ENCODE assay signal across 8 cellular contexts in the genomic region with DNA sequence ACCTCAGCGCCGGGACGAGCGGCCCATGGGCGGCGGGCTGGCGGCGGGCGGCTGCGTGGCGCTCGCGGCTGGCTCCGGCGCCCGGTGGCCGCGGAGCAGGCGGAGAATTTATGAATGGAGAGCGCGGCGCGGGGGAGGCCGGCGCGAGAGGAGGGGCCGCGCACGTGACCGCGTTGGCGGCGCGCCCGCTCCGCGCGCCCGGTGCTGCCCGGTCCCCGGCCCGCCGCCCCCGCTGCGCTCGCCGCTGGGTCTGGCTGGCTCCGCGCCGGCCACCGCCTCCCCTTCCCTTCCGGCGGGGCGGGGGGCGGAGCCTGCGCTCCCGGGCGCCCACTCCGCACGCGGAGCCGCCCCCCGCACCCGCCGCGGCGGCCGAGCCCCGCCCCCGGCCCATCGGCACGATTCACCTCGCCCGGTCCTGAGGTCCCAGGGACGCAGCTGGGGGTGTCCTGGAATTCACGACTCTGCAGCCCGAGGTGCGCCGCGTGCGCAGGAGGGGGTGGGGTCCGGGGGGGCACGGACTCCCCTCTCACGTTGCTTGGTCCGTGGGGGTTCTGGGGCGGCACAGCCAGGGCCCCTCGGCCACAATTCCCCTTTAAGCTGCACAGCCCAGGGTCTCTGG.
DNase-seq lines count a peak whose midpoint lies in the region; ATAC-seq and TF ChIP-seq lines count a peak whose summit lies in the region.

A gene with protein sequence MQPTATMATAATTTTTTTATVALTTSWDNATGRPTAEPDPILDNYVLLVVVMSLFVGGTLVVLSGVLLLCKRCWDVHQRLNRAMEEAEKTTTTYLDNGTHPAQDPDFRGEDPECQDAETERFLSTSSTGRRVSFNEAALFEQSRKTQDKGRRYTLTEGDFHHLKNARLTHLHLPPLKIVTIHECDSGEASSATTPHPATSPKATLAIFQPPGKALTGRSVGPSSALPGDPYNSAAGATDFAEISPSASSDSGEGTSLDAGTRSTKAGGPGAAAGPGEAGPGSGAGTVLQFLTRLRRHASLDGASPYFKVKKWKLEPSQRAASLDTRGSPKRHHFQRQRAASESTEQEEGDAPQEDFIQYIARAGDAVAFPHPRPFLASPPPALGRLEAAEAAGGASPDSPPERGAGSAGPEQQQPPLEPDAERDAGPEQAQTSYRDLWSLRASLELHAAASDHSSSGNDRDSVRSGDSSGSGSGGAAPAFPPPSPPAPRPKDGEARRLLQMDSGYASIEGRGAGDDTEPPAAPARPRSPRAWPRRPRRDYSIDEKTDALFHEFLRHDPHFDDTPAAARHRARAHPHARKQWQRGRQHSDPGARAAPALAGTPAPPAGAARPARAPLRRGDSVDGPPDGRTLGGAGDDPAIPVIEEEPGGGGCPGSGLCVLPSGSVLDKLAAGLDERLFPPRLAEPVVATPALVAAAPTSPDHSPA (minus strand): TSS at position 252 of the 619 bp plus-strand sequence. CDS start 1,905 bp downstream, outside the sequence.

- H3K9me3 ChIP-seq in adipocyte (ENCODE audit: control insufficient read depth, low read length): no peaks in the 10 kb centered on the region
- no peaks in the 10 kb centered on the region for H3K9me3 ChIP-seq in iPS DF 6.9 (ENCODE audit: control insufficient read depth, insufficient read depth, low read length)

- no peaks in the 10 kb centered on the region for H3K36me3 ChIP-seq in adipocyte (ENCODE audit: control insufficient read depth, insufficient read depth, low read length, severe bottlenecking)
- H3K36me3 ChIP-seq in iPS DF 6.9 (ENCODE audit: control insufficient read depth, insufficient read depth, low read length): peaks cover 28% of the 10 kb centered on the region

- peak within 1 kb of the TSS; percentile 92 for H3K27ac Mint-ChIP-seq in stimulated activated naive B cell treated with anti-CD40 and anti-IgM and Interleukin-4, amounts not matched to agents 10 μg/mL and 1 μg/mL and 100 μg/mL, for 72 hours

- H3K27ac ChIP-seq in iPS DF 6.9 (ENCODE audit: low read length): no peak within 1 kb of the TSS

- DNase-seq in D341Med (ENCODE audit: low spot score): peak; percentile 87
- DNase-seq in adipocyte (ENCODE audit: low read depth): peak; percentile 76
- DNase-seq in iPS DF 6.9 (ENCODE audit: low read depth, low spot score): no peak
- no peak for DNase-seq in stimulated activated naive B cell treated with anti-CD40 and anti-IgM and Interleukin-4, amounts not matched to agents 10 μg/mL and 1 μg/mL and 100 μg/mL, for 72 hours

- H3K4me1 Mint-ChIP-seq in stimulated activated naive B cell treated with anti-CD40 and anti-IgM and Interleukin-4, amounts not matched to agents 10 μg/mL and 1 μg/mL and 100 μg/mL, for 72 hours: peaks cover 17 to 35% of the 10 kb centered on the region in 2 donors

- no peak for TF ChIP-seq EP300 in Ishikawa (IDR thresholded peaks at IDR 0.05; ENCODE audit: borderline replicate concordance)

- H3K4me3 ChIP-seq in adipocyte (ENCODE audit: low read length): peak within 1 kb of the TSS; percentile 82
- peak within 1 kb of the TSS; percentile 77 for H3K4me3 ChIP-seq in iPS DF 6.9 (ENCODE audit: low read length)

- H3K27me3 Mint-ChIP-seq in stimulated activated naive B cell treated with anti-CD40 and anti-IgM and Interleukin-4, amounts not matched to agents 10 μg/mL and 1 μg/mL and 100 μg/mL, for 72 hours: peaks cover 8 to 25% of the 10 kb centered on the region in 2 donors

- H3K9ac ChIP-seq in adipocyte (ENCODE audit: low read length): peak within 1 kb of the TSS; percentile 81

- H3K36me3 Mint-ChIP-seq in stimulated activated naive B cell treated with anti-CD40 and anti-IgM and Interleukin-4, amounts not matched to agents 10 μg/mL and 1 μg/mL and 100 μg/mL, for 72 hours: no peaks in the 10 kb centered on the region

- peak within 1 kb of the TSS; percentile 80 to 86 for H3K4me3 Mint-ChIP-seq in stimulated activated naive B cell treated with anti-CD40 and anti-IgM and Interleukin-4, amounts not matched to agents 10 μg/mL and 1 μg/mL and 100 μg/mL, for 72 hours

- H3K27me3 ChIP-seq in adipocyte (replicated peaks; ENCODE audit: control insufficient read depth, insufficient read depth, low read length) (no peaks in the 10 kb centered on the region), iPS DF 6.9 (ENCODE audit: control insufficient read depth, insufficient read depth, low read length) (no peaks in the 10 kb centered on the region)

- no CpG with 5 or more reads among the region's 87 CpGs for WGBS in iPS DF 6.9 (ENCODE audit: insufficient coverage, insufficient read length)

- H3K4me1 ChIP-seq in adipocyte (ENCODE audit: control insufficient read depth, insufficient read depth, low read length): peaks cover 26% of the 10 kb centered on the region
- H3K4me1 ChIP-seq in iPS DF 6.9 (ENCODE audit: control insufficient read depth, insufficient read depth, low read length): peaks cover 7% of the 10 kb centered on the region

- H3K9me3 Mint-ChIP-seq in stimulated activated naive B cell treated with anti-CD40 and anti-IgM and Interleukin-4, amounts not matched to agents 10 μg/mL and 1 μg/mL and 100 μg/mL, for 72 hours: no peaks in the 10 kb centered on the region

- TF ChIP-seq RAD21 in Ishikawa (IDR thresholded peaks at IDR 0.05; ENCODE audit: low read depth): no peak

- peak in 1 of 2 donors; percentile 4 for ATAC-seq in stimulated activated naive B cell treated with anti-CD40 and anti-IgM and Interleukin-4, amounts not matched to agents 10 μg/mL and 1 μg/mL and 100 μg/mL, for 72 hours (replicated peaks)
- ATAC-seq in GM21619 (IDR thresholded peaks at IDR 0.05; ENCODE audit: unreplicated experiment): no peak
- ATAC-seq in GM21367 (IDR thresholded peaks at IDR 0.05; ENCODE audit: unreplicated experiment): no peak
- ATAC-seq in GM18858 (IDR thresholded peaks at IDR 0.05; ENCODE audit: unreplicated experiment): no peak

TF ChIP-seq in Ishikawa, 13 proteins besides CTCF, POLR2A, EP300 and RAD21:
- 0 out of 2 replicates have a peak, but pooled peaks have one; percentile 1 for TF ChIP-seq YY1 (IDR thresholded peaks at IDR 0.05; ENCODE audit: low read depth)
- peak; percentile 88 for TF ChIP-seq ZBTB7A (IDR thresholded peaks at IDR 0.05; ENCODE audit: low read depth)
- TF ChIP-seq, protein P1, sequence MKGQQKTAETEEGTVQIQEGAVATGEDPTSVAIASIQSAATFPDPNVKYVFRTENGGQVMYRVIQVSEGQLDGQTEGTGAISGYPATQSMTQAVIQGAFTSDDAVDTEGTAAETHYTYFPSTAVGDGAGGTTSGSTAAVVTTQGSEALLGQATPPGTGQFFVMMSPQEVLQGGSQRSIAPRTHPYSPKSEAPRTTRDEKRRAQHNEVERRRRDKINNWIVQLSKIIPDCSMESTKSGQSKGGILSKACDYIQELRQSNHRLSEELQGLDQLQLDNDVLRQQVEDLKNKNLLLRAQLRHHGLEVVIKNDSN (IDR thresholded peaks at IDR 0.05): peak; percentile 85
- no peak; the same call in 1 of the 2 replicates for TF ChIP-seq TAF1 (IDR thresholded peaks at IDR 0.05; ENCODE audit: low read depth)
- no peak for TF ChIP-seq CEBPB (IDR thresholded peaks at IDR 0.05)
- TF ChIP-seq EGR1 (IDR thresholded peaks at IDR 0.05): peak; percentile 22; the same call in 1 of the 2 replicates
- no peak for TF ChIP-seq TEAD4 (IDR thresholded peaks at IDR 0.05)

Comparison
In these comparisons a context has a peak if more than half of its experiments do, and no peak if none do; other contexts are left out.
1. DNase-seq: peak in D341Med (single experiment) and adipocyte (single experiment); none in iPS DF 6.9 (single experiment) and stimulated activated naive B cell treated with anti-CD40 and anti-IgM and Interleukin-4, amounts not matched to agents 10 μg/mL and 1 μg/mL and 100 μg/mL, for 72 hours (single experiment).